Comparison of ENCODE assay signal across 28 cellular contexts in genomic region chr11:37371346-37371970, GRCh38.
DNase-seq lines count a peak whose midpoint lies in the region; FAIRE-seq and TF ChIP-seq lines count a peak whose summit lies in the region.
"Had no signal": no experiment of that assay in that cellular context is flagged by ENCODE, and none has a peak within 500 bp of the region (broad histone marks: within the 10 kb centered on the region; RNA-seq: fewer than 3 reads in every experiment).

No MANE protein-coding gene starts in this region.

- H3K4me3 ChIP-seq in astrocyte of the spinal cord (ENCODE audit: low read depth, low read length) (no peak overlapping the region), small intestine (ENCODE audit: low read depth in 1 of 2, low read length in 2 of 2) (no peak overlapping the region), esophagus squamous epithelium (no peak overlapping the region)
- H3K4me3 ChIP-seq: GM23338, PC-9 had no signal

- H3K4me3 Mint-ChIP-seq in H9, result no peak overlapping the region
- H3K4me3 Mint-ChIP-seq: B cell; CD8-positive, alpha-beta T cell; GM23338; T-cell had no signal

- H2AK5ac ChIP-seq in H9 (ENCODE audit: insufficient read length, low read length), result no peak overlapping the region

- H3K27me3 ChIP-seq in small intestine (ENCODE audit: control insufficient read depth in 2 of 2, insufficient read depth in 2 of 2, low read length in 2 of 2) (no peaks in the 10 kb centered on the region), H9 (ENCODE audit: insufficient read depth, low read length) (no peaks in the 10 kb centered on the region), esophagus squamous epithelium (no peaks in the 10 kb centered on the region)

- H3K79me2 ChIP-seq in H9 (ENCODE audit: insufficient read depth, low read length), result no peaks in the 10 kb centered on the region

- peaks cover 0 to 2% (median 0%) of the 10 kb centered on the region in 3 experiments; a peak in 1 of 7 replicates for H3K36me3 Mint-ChIP-seq in H9 (ENCODE audit: insufficient read depth in 1 of 3, low read depth in 3 of 3)
- H3K36me3 Mint-ChIP-seq: CD8-positive, alpha-beta T cell; T-cell had no signal

- FAIRE-seq in small intestine (lab: Jason Lieb, UNC), result peak; percentile 15

- no peak for TF ChIP-seq POLR2A in esophagus squamous epithelium (IDR thresholded peaks at IDR 0.05)

- H2BK20ac ChIP-seq in H9 (ENCODE audit: low read depth, low read length, poor library complexity, severe bottlenecking), result no peak overlapping the region

- no peak overlapping the region for H4K8ac ChIP-seq in H9 (replicated peaks; ENCODE audit: insufficient read length, low read depth, low read length)

- no peak overlapping the region for H2BK15ac ChIP-seq in H9 (ENCODE audit: low read depth, low read length)

- DNase-seq in DMS53 (lab: John Stamatoyannopoulos, UW), result peak; percentile 11
- no peak for DNase-seq in DMS53 treated with DMSO at 0.1 percent for 48 hours (lab: John Stamatoyannopoulos, UW; ENCODE audit: unreplicated experiment)
- DNase-seq in NCI-H226, result peak; percentile 2
- peak; percentile 58 for DNase-seq in astrocyte of the spinal cord (ENCODE audit: low read depth, low spot score)
- DNase-seq in small intestine, result no peak
- DNase-seq in H9, result no peak
- no peak for DNase-seq in esophagus squamous epithelium (lab: John Stamatoyannopoulos, UW)
- DNase-seq in superior temporal gyrus (ENCODE audit: extremely low spot score), result no peak
- DNase-seq: Caco-2; CD8-positive, alpha-beta T cell; DMS79 treated with DMSO at 0.1 percent for 48 hours; KBM-7; NCI-H1048; NCI-H1417; NCI-H1694; NCI-H2029 treated with DMSO at 0.1 percent for 48 hours; NCI-H2227 treated with DMSO at 0.1 percent for 48 hours; NCI-H510A; NCI-H774; PC-9; SHP77; T-cell had no signal

- no peaks in the 10 kb centered on the region for H4K20me1 ChIP-seq in H9 (ENCODE audit: control insufficient read depth, insufficient read depth, insufficient read length)

- H3K9ac ChIP-seq in H9 (ENCODE audit: extremely low read depth, insufficient read length, low read length), result no peak overlapping the region

- H3K23ac ChIP-seq in H9 (ENCODE audit: insufficient read length, low read depth, low read length), result no peak overlapping the region

- no peak for TF ChIP-seq CTCF in astrocyte of the spinal cord (IDR thresholded peaks at IDR 0.05; ENCODE audit: low read depth, low read length)
- TF ChIP-seq CTCF in H9 (conservative IDR thresholded peaks at IDR 0.05), result no peak
- no peak for TF ChIP-seq CTCF in esophagus squamous epithelium (IDR thresholded peaks at IDR 0.05)

- H3K56ac ChIP-seq in H9 (ENCODE audit: insufficient read length, low read depth, low read length), result no peak overlapping the region

- H3K4me2 ChIP-seq in H9 (ENCODE audit: insufficient read depth, insufficient read length, low read length), result no peak overlapping the region
- H3K4me2 ChIP-seq: GM23338 had no signal

- peaks cover 0 to 7% of the 10 kb centered on the region in 2 experiments; a peak in 4 of 5 replicates for H3K9me3 Mint-ChIP-seq in H9

- no peaks in the 10 kb centered on the region for H3K36me3 ChIP-seq in small intestine (ENCODE audit: control insufficient read depth in 2 of 2, insufficient read depth in 2 of 2, low read length in 2 of 2)
- H3K36me3 ChIP-seq in esophagus squamous epithelium, result no peaks in the 10 kb centered on the region

- no peaks in the 10 kb centered on the region for H3K27me3 Mint-ChIP-seq in H9 (ENCODE audit: low read depth)
- H3K27me3 Mint-ChIP-seq: B cell, T-cell had no signal

- no peak overlapping the region for H3K27ac Mint-ChIP-seq in H9
- H3K27ac Mint-ChIP-seq: B cell; CD8-positive, alpha-beta T cell; GM23338; T-cell had no signal

- no peak overlapping the region for H4K91ac ChIP-seq in H9 (ENCODE audit: insufficient read length, low read depth, low read length)

- H3K9me3 ChIP-seq in small intestine (ENCODE audit: control insufficient read depth, low read depth) (no peaks in the 10 kb centered on the region), H9 (ENCODE audit: control insufficient read depth, low read depth, low read length) (no peaks in the 10 kb centered on the region), esophagus squamous epithelium (peaks cover 0 to 4% (median 0%) of the 10 kb centered on the region in 3 donors)

- H3T11ph ChIP-seq in H9 (ENCODE audit: low read length), result no peak overlapping the region

- no peaks in the 10 kb centered on the region for H3K79me1 ChIP-seq in H9 (ENCODE audit: insufficient read depth, low read depth, low read length, poor library complexity, severe bottlenecking)

- in situ Hi-C loops in astrocyte of the spinal cord (cut with HindIII; ENCODE audit: low sequenced_read_pairs), result no loop called here

- H3K23me2 ChIP-seq in H9 (ENCODE audit: insufficient read length, low read depth, low read length, poor library complexity, severe bottlenecking), result no peaks in the 10 kb centered on the region

- no peak overlapping the region for H4K5ac ChIP-seq in H9 (ENCODE audit: insufficient read length, low read depth, low read length)

- H3K4me1 ChIP-seq in small intestine (ENCODE audit: control insufficient read depth in 2 of 2, insufficient read depth in 1 of 2, low read depth in 1 of 2, low read length in 1 of 2) (no peaks in the 10 kb centered on the region), H9 (ENCODE audit: insufficient read depth, low read length) (no peaks in the 10 kb centered on the region), esophagus squamous epithelium (no peaks in the 10 kb centered on the region)
- H3K4me1 ChIP-seq: Caco-2 had no signal

- no peak overlapping the region for H3K27ac ChIP-seq in small intestine (ENCODE audit: low read depth in 1 of 2, low read length in 1 of 2)
- H3K27ac ChIP-seq in H9 (ENCODE audit: insufficient read length, low read depth, low read length), result no peak overlapping the region
- H3K27ac ChIP-seq in esophagus squamous epithelium, result no peak overlapping the region
- H3K27ac ChIP-seq: 22Rv1, C4-2B, HL-60, PC-9, RWPE1 had no signal

- intact Hi-C loops in esophagus squamous epithelium (cut with DNase I), result no loop called here

- H2AFZ ChIP-seq in H9 (ENCODE audit: low read length), result no peak overlapping the region
- H2AFZ ChIP-seq: GM23338, PC-9 had no signal

- no peak overlapping the region for H2BK5ac ChIP-seq in H9 (ENCODE audit: insufficient read length, low read length)

- no peak overlapping the region for H3K14ac ChIP-seq in H9 (ENCODE audit: insufficient read depth, low read length)

- no peak overlapping the region for H2BK12ac ChIP-seq in H9 (ENCODE audit: insufficient read length, low read depth, low read length)

- H3K4ac ChIP-seq in H9 (ENCODE audit: low read depth, low read length), result no peak overlapping the region

- H3K18ac ChIP-seq in H9 (ENCODE audit: insufficient read length, low read depth, low read length), result no peak overlapping the region

- no peaks in the 10 kb centered on the region for H3K4me1 Mint-ChIP-seq in H9
- H3K4me1 Mint-ChIP-seq: B cell, GM23338, T-cell had no signal

- H2BK120ac ChIP-seq in H9 (ENCODE audit: low read depth, low read length, poor library complexity, severe bottlenecking), result no peak overlapping the region

Comparison
In these comparisons a context has a peak if more than half of its experiments do, and no peak if none do; other contexts are left out.
1. DNase-seq: peak in DMS53 (single experiment), NCI-H226 (single experiment) and astrocyte of the spinal cord (single experiment); none in DMS53 treated with DMSO at 0.1 percent for 48 hours (single experiment), small intestine (single experiment), H9 (single experiment), esophagus squamous epithelium (single experiment) and superior temporal gyrus (single experiment).